13 cellular contexts compared by ENCODE assay signal in genomic region chr5:173316463-173317020, GRCh38. TPM values are rescaled to one million over a fixed set of nuclear protein-coding genes. Genes with fewer than 3 reads are reported as not detected.
DNase-seq lines count a peak whose midpoint lies in the region; ATAC-seq and TF ChIP-seq lines count a peak whose summit lies in the region.
"Had no signal": no experiment of that assay in that cellular context is flagged by ENCODE, and none has a peak within 500 bp of the region (broad histone marks: within the 10 kb centered on the region; RNA-seq: fewer than 3 reads in every experiment).

No MANE protein-coding gene starts in this region.

- no peaks in the 10 kb centered on the region for H3F3A ChIP-seq in MM.1S (ENCODE audit: insufficient read depth, low read length)
- no peaks in the 10 kb centered on the region for H3F3A ChIP-seq in PC-3 (ENCODE audit: low read length, unreplicated experiment)

- H3K4me1 ChIP-seq in BLaER1: peaks cover 100% of the 10 kb centered on the region
- no peaks in the 10 kb centered on the region for H3K4me1 ChIP-seq in MM.1S (ENCODE audit: low read length)
- peaks cover 13% of the 10 kb centered on the region for H3K4me1 ChIP-seq in parathyroid adenoma
- H3K4me1 ChIP-seq in PC-3 (ENCODE audit: insufficient read depth, low read length): peaks cover 9% of the 10 kb centered on the region; the same call in 1 of the 2 replicates
- H3K4me1 ChIP-seq: HAP-1 had no signal

- H3K9ac ChIP-seq in BLaER1 (peak overlapping the region; percentile 67), MM.1S (ENCODE audit: low read length) (no peak overlapping the region), parathyroid adenoma (no peak overlapping the region), PC-3 (ENCODE audit: low read length) (no peak overlapping the region)

- H3K4me1 Mint-ChIP-seq in activated CD4-positive, alpha-beta memory T cell treated with anti-CD3 and anti-CD28 coated beads for 36 hours (ENCODE audit: low read depth): no peaks in the 10 kb centered on the region
- H3K4me1 Mint-ChIP-seq: stimulated activated naive B cell treated with anti-CD40 and anti-IgM and Interleukin-4, amounts not matched to agents 10 μg/mL and 1 μg/mL and 100 μg/mL, for 72 hours had no signal

- H3K4me3 ChIP-seq in BLaER1: peak overlapping the region; percentile 34
- no peak overlapping the region for H3K4me3 ChIP-seq in MM.1S (ENCODE audit: low read length)
- peak overlapping the region; percentile 27 for H3K4me3 ChIP-seq in epithelial cell of proximal tubule (ENCODE audit: low read depth, low read length)
- H3K4me3 ChIP-seq in parathyroid adenoma (ENCODE audit: low read depth, low read length): no peak overlapping the region
- no peak overlapping the region for H3K4me3 ChIP-seq in PC-3 (ENCODE audit: low read length)
- H3K4me3 ChIP-seq: HAP-1 had no signal

- peaks cover 30% of the 10 kb centered on the region for H3K27me3 Mint-ChIP-seq in activated CD4-positive, alpha-beta memory T cell treated with anti-CD3 and anti-CD28 coated beads for 36 hours

- no peak for TF ChIP-seq CTCF in MM.1S (IDR thresholded peaks at IDR 0.05; ENCODE audit: low read length)
- TF ChIP-seq CTCF in epithelial cell of proximal tubule (conservative IDR thresholded peaks at IDR 0.05; ENCODE audit: low read depth, low read length): no peak
- no peak for TF ChIP-seq CTCF in parathyroid adenoma (IDR thresholded peaks at IDR 0.05)
- no peak for TF ChIP-seq CTCF in PC-3 (conservative IDR thresholded peaks at IDR 0.05; ENCODE audit: low read depth, low read length)

- CTCF ChIA-PET in PC-3 (lab: Charles Lee): interaction anchor here (0.6 to 1.0 kb wide), 3 partner anchors 14 to 256 kb away, joined by 5 to 6 read pairs (median 6); no protein-coding TSS in a partner anchor
- CTCF ChIA-PET in activated CD4-positive, alpha-beta memory T cell treated with anti-CD3 and anti-CD28 coated beads for 36 hours (lab: Charles Lee): interaction anchor here (1.1 to 1.5 kb wide), 2 partner anchors 15 to 257 kb away, joined by 3 to 5 read pairs; no protein-coding TSS in a partner anchor

- H3K9me3 Mint-ChIP-seq in activated CD4-positive, alpha-beta memory T cell treated with anti-CD3 and anti-CD28 coated beads for 36 hours: no peaks in the 10 kb centered on the region
- H3K9me3 Mint-ChIP-seq: stimulated activated naive B cell treated with anti-CD40 and anti-IgM and Interleukin-4, amounts not matched to agents 10 μg/mL and 1 μg/mL and 100 μg/mL, for 72 hours had no signal

- intact Hi-C loops in PC-3 (cut with micrococcal nuclease): no loop called here
- intact Hi-C loops in activated CD4-positive, alpha-beta memory T cell treated with anti-CD3 and anti-CD28 coated beads for 36 hours (cut with micrococcal nuclease): no loop called here

- peaks cover 67% of the 10 kb centered on the region for H4K20me1 ChIP-seq in BLaER1
- no peaks in the 10 kb centered on the region for H4K20me1 ChIP-seq in MM.1S (ENCODE audit: insufficient read depth, low read length)
- H4K20me1 ChIP-seq in PC-3 (ENCODE audit: low read length): peaks cover 5% of the 10 kb centered on the region; the same call in 1 of the 2 replicates

- H2AFZ ChIP-seq in MM.1S (ENCODE audit: low read length) (no peak overlapping the region), parathyroid adenoma (no peak overlapping the region), PC-3 (ENCODE audit: low read length) (no peak overlapping the region)

- H3K9me3 ChIP-seq in BLaER1: no peaks in the 10 kb centered on the region
- no peaks in the 10 kb centered on the region for H3K9me3 ChIP-seq in MM.1S (replicated peaks; ENCODE audit: insufficient read depth, low read length)
- no peaks in the 10 kb centered on the region for H3K9me3 ChIP-seq in parathyroid adenoma (ENCODE audit: control insufficient read depth, low read length)
- H3K9me3 ChIP-seq in PC-3 (ENCODE audit: low read length): no peaks in the 10 kb centered on the region
- H3K9me3 ChIP-seq: HAP-1 had no signal

- H3K4me3 Mint-ChIP-seq in activated CD4-positive, alpha-beta memory T cell treated with anti-CD3 and anti-CD28 coated beads for 36 hours: no peak overlapping the region
- H3K4me3 Mint-ChIP-seq: stimulated activated naive B cell treated with anti-CD40 and anti-IgM and Interleukin-4, amounts not matched to agents 10 μg/mL and 1 μg/mL and 100 μg/mL, for 72 hours had no signal

- no peaks in the 10 kb centered on the region for H3K9me2 ChIP-seq in MM.1S (replicated peaks; ENCODE audit: insufficient read depth, low read length)
- H3K9me2 ChIP-seq in PC-3 (replicated peaks; ENCODE audit: low read length): no peaks in the 10 kb centered on the region

- no peaks in the 10 kb centered on the region for H3K27me3 ChIP-seq in BLaER1
- H3K27me3 ChIP-seq in MM.1S (replicated peaks; ENCODE audit: insufficient read depth, low read length): no peaks in the 10 kb centered on the region
- H3K27me3 ChIP-seq in parathyroid adenoma (ENCODE audit: control insufficient read depth, insufficient read depth, low read length): no peaks in the 10 kb centered on the region
- no peaks in the 10 kb centered on the region for H3K27me3 ChIP-seq in PC-3 (ENCODE audit: low read length)

- H3K36me3 Mint-ChIP-seq in activated CD4-positive, alpha-beta memory T cell treated with anti-CD3 and anti-CD28 coated beads for 36 hours: peaks cover 17% of the 10 kb centered on the region
- H3K36me3 Mint-ChIP-seq: stimulated activated naive B cell treated with anti-CD40 and anti-IgM and Interleukin-4, amounts not matched to agents 10 μg/mL and 1 μg/mL and 100 μg/mL, for 72 hours had no signal

- DNase-seq in MM.1S (no peak), epithelial cell of proximal tubule (ENCODE audit: low read depth) (no peak), PC-3 (no peak), NCI-H2081 (lab: John Stamatoyannopoulos, UW) (no peak)
- no peak for DNase-seq in activated CD4-positive, alpha-beta memory T cell treated with anti-CD3 and anti-CD28 coated beads for 36 hours
- DNase-seq: GDM1; occipital lobe; stimulated activated CD4-positive, alpha-beta T cell treated with anti-CD3 and anti-CD28 coated beads, Interleukin-4, amount 100 ng/mL, for 24 hours; stimulated activated naive B cell treated with anti-CD40 and anti-IgM and Interleukin-4, amounts not matched to agents 10 μg/mL and 1 μg/mL and 100 μg/mL, for 72 hours had no signal

- peak overlapping the region; percentile 87 for H3K4me2 ChIP-seq in BLaER1
- 0 out of 2 replicates have a peak overlapping the region, but pooled peaks have one; percentile 3 for H3K4me2 ChIP-seq in MM.1S (ENCODE audit: low read depth, low read length)
- no peak overlapping the region for H3K4me2 ChIP-seq in parathyroid adenoma (ENCODE audit: low read length)
- no peak overlapping the region for H3K4me2 ChIP-seq in PC-3 (ENCODE audit: low read length)

- ATAC-seq in PC-3 (no peak), HG03039 (IDR thresholded peaks at IDR 0.05; ENCODE audit: unreplicated experiment) (no peak)
- ATAC-seq: stimulated activated naive B cell treated with anti-CD40 and anti-IgM and Interleukin-4, amounts not matched to agents 10 μg/mL and 1 μg/mL and 100 μg/mL, for 72 hours had no signal

- H3K27ac Mint-ChIP-seq in activated CD4-positive, alpha-beta memory T cell treated with anti-CD3 and anti-CD28 coated beads for 36 hours: no peak overlapping the region
- H3K27ac Mint-ChIP-seq: stimulated activated naive B cell treated with anti-CD40 and anti-IgM and Interleukin-4, amounts not matched to agents 10 μg/mL and 1 μg/mL and 100 μg/mL, for 72 hours had no signal

- no TSS peak for BruUV-seq in PC-3 (replicated peaks; lab: Mats Ljungman, UMichigan)

- H3K27ac ChIP-seq in BLaER1 (peak overlapping the region; percentile 72), MM.1S (ENCODE audit: low read length) (no peak overlapping the region), parathyroid adenoma (peak overlapping the region; percentile 49), PC-3 (ENCODE audit: low read length) (no peak overlapping the region)

- POLR2A ChIA-PET in PC-3 (lab: Charles Lee; ENCODE audit: unreplicated experiment): interaction anchor here (0.7 kb wide), 2 partner anchors 13 to 146 kb away, joined by 3 to 5 read pairs; no protein-coding TSS in a partner anchor
- POLR2A ChIA-PET in activated CD4-positive, alpha-beta memory T cell treated with anti-CD3 and anti-CD28 coated beads for 36 hours (lab: Charles Lee): interaction anchor here (1.2 kb wide), 1 partner anchor 14 kb away, joined by 4 read pairs; no protein-coding TSS in a partner anchor

- peaks cover 45% of the 10 kb centered on the region for H3K36me3 ChIP-seq in BLaER1
- H3K36me3 ChIP-seq in MM.1S (replicated peaks; ENCODE audit: insufficient read depth, low read length): no peaks in the 10 kb centered on the region
- H3K36me3 ChIP-seq in parathyroid adenoma (ENCODE audit: control insufficient read depth, insufficient read depth, low read length): no peaks in the 10 kb centered on the region
- H3K36me3 ChIP-seq in PC-3 (ENCODE audit: low read depth, low read length): peaks cover 47% of the 10 kb centered on the region

- no peaks in the 10 kb centered on the region for H3K79me2 ChIP-seq in MM.1S (ENCODE audit: low read length)
- no peaks in the 10 kb centered on the region for H3K79me2 ChIP-seq in parathyroid adenoma
- no peaks in the 10 kb centered on the region for H3K79me2 ChIP-seq in PC-3 (ENCODE audit: low read length)

RNA-seq across cellular contexts. Expression of gene STC2, which starts 11.7 kb away (rescaled TPM):
- 41.6 and 50.6 TPM in 2 replicates for total RNA-seq in epithelial cell of proximal tubule
- 99.9 and 182 TPM in 2 replicates for total RNA-seq in PC-3 (2014; rRNA removed)
- total RNA-seq in activated CD4-positive, alpha-beta memory T cell treated with anti-CD3 and anti-CD28 coated beads for 36 hours: 10 to 100 TPM; 12.0 to 13.7 TPM

Comparison
In these comparisons a context has a peak if more than half of its experiments do, and no peak if none do; other contexts are left out.
1. H3K27ac ChIP-seq: peak in BLaER1 (single experiment) and parathyroid adenoma (single experiment); none in MM.1S (single experiment) and PC-3 (single experiment).
2. H3K4me2 ChIP-seq: peak in BLaER1 (single experiment) and MM.1S (single experiment); none in parathyroid adenoma (single experiment) and PC-3 (single experiment).
3. H3K4me3 ChIP-seq: peak in BLaER1 (single experiment) and epithelial cell of proximal tubule (single experiment); none in MM.1S (single experiment), parathyroid adenoma (single experiment) and PC-3 (single experiment).